In genomic region chr7:74684473-74684872, GRCh38 we compare ENCODE assay signal across 18 cellular contexts.
"Had no signal": no experiment of that assay in that cellular context is flagged by ENCODE, and none has a peak within 500 bp of the region (broad histone marks: within the 10 kb centered on the region; RNA-seq: fewer than 3 reads in every experiment).

No MANE protein-coding gene starts in this region.

- H3K27me3 Mint-ChIP-seq: activated CD4-positive, alpha-beta memory T cell treated with anti-CD3 and anti-CD28 coated beads for 36 hours; activated naive CD4-positive, alpha-beta T cell treated with anti-CD3 and anti-CD28 coated beads, Interleukin-2, amount 50 U/mL, for 24 hours had no signal

- H3K9me3 Mint-ChIP-seq: activated CD4-positive, alpha-beta memory T cell treated with anti-CD3 and anti-CD28 coated beads for 36 hours; activated naive CD4-positive, alpha-beta T cell treated with anti-CD3 and anti-CD28 coated beads, Interleukin-2, amount 50 U/mL, for 24 hours; T-helper 1 cell treated with Interleukin-12 subunit alpha and Interleukin-12 subunit beta and Interleukin-4 antibody, amounts not matched to agents 30 μg/mL and 1 μg/mL, for 36 hours had no signal

- H3K4me1 ChIP-seq: transverse colon, vagina had no signal

- ATAC-seq: stimulated activated naive CD8-positive, alpha-beta T cell treated with anti-CD3 and anti-CD28 coated beads, Interleukin-15, Interleukin-2, amounts not matched to agents 100 U/mL and 50 U/mL, for 24 hours had no signal

- H3K4me3 Mint-ChIP-seq: activated CD4-positive, alpha-beta memory T cell treated with anti-CD3 and anti-CD28 coated beads for 36 hours; activated naive CD4-positive, alpha-beta T cell treated with anti-CD3 and anti-CD28 coated beads, Interleukin-2, amount 50 U/mL, for 24 hours; T-helper 1 cell treated with Interleukin-12 subunit alpha and Interleukin-12 subunit beta and Interleukin-4 antibody, amounts not matched to agents 30 μg/mL and 1 μg/mL, for 36 hours had no signal

- DNase-seq: activated CD4-positive, alpha-beta memory T cell treated with anti-CD3 and anti-CD28 coated beads for 36 hours; activated CD4-positive, alpha-beta T cell treated with anti-CD3 and anti-CD28 coated beads for 4 hours; activated T-cell treated with anti-CD3 and anti-CD28 coated beads, Interleukin-2, amount 50 U/mL, for 1 hour; amniotic stem cell; hypothalamus; islet precursor cell; mammary epithelial cell; occipital lobe; posterior cingulate gyrus; stimulated activated CD4-positive, alpha-beta T cell treated with anti-CD3 and anti-CD28 coated beads, Interleukin-12 subunit alpha, Interleukin-12 subunit beta, amount 100 ng/mL, for 4 hours; stimulated activated CD4-positive, alpha-beta T cell treated with anti-CD3 and anti-CD28 coated beads, Interleukin-1b, Interleukin-23, amount 100 ng/mL, for 48 hours; stimulated activated CD8-positive, alpha-beta memory T cell treated with anti-CD3 and anti-CD28 coated beads, Interleukin-4, amount 100 ng/mL, for 48 hours; stimulated activated naive CD8-positive, alpha-beta T cell treated with anti-CD3 and anti-CD28 coated beads, Interleukin-15, Interleukin-2, amounts not matched to agents 100 U/mL and 50 U/mL, for 24 hours; transverse colon had no signal

- H3K4me3 ChIP-seq: cardiac muscle cell, transverse colon, vagina had no signal

- H3K27ac ChIP-seq: cardiac muscle cell, transverse colon, vagina had no signal

- H3K27me3 ChIP-seq: cardiac muscle cell, transverse colon, vagina had no signal

- H3K9me3 ChIP-seq: transverse colon, vagina had no signal

- H3K27ac Mint-ChIP-seq: activated CD4-positive, alpha-beta memory T cell treated with anti-CD3 and anti-CD28 coated beads for 36 hours; T-helper 1 cell treated with Interleukin-12 subunit alpha and Interleukin-12 subunit beta and Interleukin-4 antibody, amounts not matched to agents 30 μg/mL and 1 μg/mL, for 36 hours had no signal
